In genomic region chr1:27594542-27595510, GRCh38 we compare ENCODE assay signal across 12 cellular contexts. TPM values are rescaled to one million over a fixed set of nuclear protein-coding genes. Genes with fewer than 3 reads are reported as not detected.
DNase-seq lines count a peak whose midpoint lies in the region; TF ChIP-seq lines count a peak whose summit lies in the region.
"Had no signal": no experiment of that assay in that cellular context is flagged by ENCODE, and none has a peak within 500 bp of the region (broad histone marks: within the 10 kb centered on the region; RNA-seq: fewer than 3 reads in every experiment).

No MANE protein-coding gene starts in this region.

- H3K4me3 ChIP-seq in GM23248: 0 out of 2 replicates have a peak overlapping the region, but pooled peaks have one; percentile 7
- no peak overlapping the region for H3K4me3 ChIP-seq in SK-N-SH (ENCODE audit: low read depth in 2 of 2, low read length in 1 of 2)
- peak overlapping the region; percentile 6 for H3K4me3 ChIP-seq in fibroblast of villous mesenchyme (ENCODE audit: low read depth, low read length)
- no peak overlapping the region for H3K4me3 ChIP-seq in sigmoid colon
- H3K4me3 ChIP-seq: skin epidermis had no signal

- TF ChIP-seq EP300 in SK-N-SH (IDR thresholded peaks at IDR 0.05; ENCODE audit: borderline replicate concordance in 1 of 2, low read depth in 1 of 2, low read length in 1 of 2): no peak
- no peak for TF ChIP-seq EP300 in sigmoid colon (IDR thresholded peaks at IDR 0.05)

- H3K27me3 Mint-ChIP-seq in activated CD4-positive, alpha-beta memory T cell treated with anti-CD3 and anti-CD28 coated beads, Interleukin-2, amount 10 ng/mL, durations not matched to agents 7 days and 5 days: no peaks in the 10 kb centered on the region

- no peak for TF ChIP-seq RAD21 in SK-N-SH (IDR thresholded peaks at IDR 0.05; ENCODE audit: low read length)

- intact Hi-C loops in sigmoid colon (cut with DNase I): loop anchor here (2.0 kb wide), 1 partner anchor 16 kb away; no protein-coding TSS in a partner anchor

- no peaks in the 10 kb centered on the region for H3K36me3 Mint-ChIP-seq in activated CD4-positive, alpha-beta memory T cell treated with anti-CD3 and anti-CD28 coated beads, Interleukin-2, amount 10 ng/mL, durations not matched to agents 7 days and 5 days (ENCODE audit: low read depth)

- H2AFZ ChIP-seq in GM23248: no peak overlapping the region
- H2AFZ ChIP-seq in SK-N-SH (ENCODE audit: low read depth): no peak overlapping the region

- no peak overlapping the region for H3K4me3 Mint-ChIP-seq in activated CD4-positive, alpha-beta memory T cell treated with anti-CD3 and anti-CD28 coated beads, Interleukin-2, amount 10 ng/mL, durations not matched to agents 7 days and 5 days

- H3K27me3 ChIP-seq in GM23248 (replicated peaks; ENCODE audit: insufficient read depth) (no peaks in the 10 kb centered on the region), SK-N-SH (ENCODE audit: insufficient read depth) (no peaks in the 10 kb centered on the region), sigmoid colon (no peaks in the 10 kb centered on the region)

- in situ Hi-C loops in GM23248 (cut with MboI): no loop called here

- H3K9ac ChIP-seq in GM23248: peak overlapping the region; percentile 25
- no peak overlapping the region for H3K9ac ChIP-seq in SK-N-SH

- no peak for TF ChIP-seq CTCF in SK-N-SH (IDR thresholded peaks at IDR 0.05)
- no peak for TF ChIP-seq CTCF in fibroblast of villous mesenchyme (IDR thresholded peaks at IDR 0.05; ENCODE audit: insufficient read depth, low read depth, low read length)
- TF ChIP-seq CTCF in sigmoid colon (IDR thresholded peaks at IDR 0.05): no peak

- H3K9me3 ChIP-seq in GM23248 (ENCODE audit: low read depth): no peaks in the 10 kb centered on the region
- no peaks in the 10 kb centered on the region for H3K9me3 ChIP-seq in SK-N-SH
- H3K9me3 ChIP-seq in sigmoid colon: no peaks in the 10 kb centered on the region

- peaks cover 32% of the 10 kb centered on the region for H3K4me1 Mint-ChIP-seq in activated CD4-positive, alpha-beta memory T cell treated with anti-CD3 and anti-CD28 coated beads, Interleukin-2, amount 10 ng/mL, durations not matched to agents 7 days and 5 days

- CTCF ChIA-PET in SK-N-SH (lab: Yijun Ruan, JAX): interaction anchor here (1.1 to 27.7 kb wide), 8 partner anchors 12 to 298 kb away, joined by 3 to 603 read pairs (median 3); no protein-coding TSS in a partner anchor
- CTCF ChIA-PET in activated CD4-positive, alpha-beta memory T cell treated with anti-CD3 and anti-CD28 coated beads, Interleukin-2, amount 10 ng/mL, durations not matched to agents 7 days and 5 days (lab: Charles Lee): interaction anchor here (1.3 to 8.4 kb wide), 6 partner anchors 10 to 178 kb away, joined by 4 to 70 read pairs (median 6); no protein-coding TSS in a partner anchor

- no peaks in the 10 kb centered on the region for H3K9me3 Mint-ChIP-seq in activated CD4-positive, alpha-beta memory T cell treated with anti-CD3 and anti-CD28 coated beads, Interleukin-2, amount 10 ng/mL, durations not matched to agents 7 days and 5 days

- peaks cover 99% of the 10 kb centered on the region for H3K79me2 ChIP-seq in GM23248 (ENCODE audit: insufficient read depth)
- H3K79me2 ChIP-seq in SK-N-SH (ENCODE audit: insufficient read depth): peaks cover 92% of the 10 kb centered on the region

- H3K27ac ChIP-seq in GM23248 (peak overlapping the region; percentile 67), SK-N-SH (ENCODE audit: low read depth in 2 of 2, low read length in 1 of 2) (peak overlapping the region in 1 of 2 experiments; percentile 22; a peak in 1 of 4 replicates), sigmoid colon (peak overlapping the region; percentile 65 to 100 (median 96))

- peak overlapping the region; percentile 57 for H3K4me2 ChIP-seq in GM23248 (ENCODE audit: unreplicated experiment)
- peak overlapping the region; percentile 66; the same call in 1 of the 2 replicates for H3K4me2 ChIP-seq in SK-N-SH

- peaks cover 67% of the 10 kb centered on the region for H3K4me1 ChIP-seq in GM23248 (ENCODE audit: insufficient read depth)
- H3K4me1 ChIP-seq in SK-N-SH (ENCODE audit: control insufficient read depth in 1 of 2, insufficient read depth in 2 of 2, low read depth in 1 of 2, low read length in 1 of 2): peaks cover 65 to 82% of the 10 kb centered on the region in 2 experiments; a peak in 3 of 4 replicates
- H3K4me1 ChIP-seq in sigmoid colon: peaks cover 0 to 100% (median 100%) of the 10 kb centered on the region in 4 donors

- POLR2A ChIA-PET in SK-N-SH (lab: Yijun Ruan, JAX): no interaction called here
- POLR2A ChIA-PET in activated CD4-positive, alpha-beta memory T cell treated with anti-CD3 and anti-CD28 coated beads, Interleukin-2, amount 10 ng/mL, durations not matched to agents 7 days and 5 days (lab: Charles Lee): interaction anchor here (1.0 to 1.5 kb wide), 3 partner anchors 38 to 105 kb away, joined by 5 to 6 read pairs (median 6); partner anchors contain the start of gene WASF2

- H4K20me1 ChIP-seq in GM23248 (ENCODE audit: insufficient read depth) (no peaks in the 10 kb centered on the region), SK-N-SH (ENCODE audit: insufficient read depth) (peaks cover 87% of the 10 kb centered on the region)

- H3K36me3 ChIP-seq in GM23248 (ENCODE audit: low read depth): no peaks in the 10 kb centered on the region
- H3K36me3 ChIP-seq in SK-N-SH (replicated peaks in 1 of 2; ENCODE audit: control insufficient read depth in 1 of 2, insufficient read depth in 2 of 2, low read length in 1 of 2): no peaks in the 10 kb centered on the region
- H3K36me3 ChIP-seq in sigmoid colon: no peaks in the 10 kb centered on the region

- no peaks in the 10 kb centered on the region for H3K9me2 ChIP-seq in GM23248 (ENCODE audit: insufficient read depth)
- H3K9me2 ChIP-seq in SK-N-SH: no peaks in the 10 kb centered on the region

- H3F3A ChIP-seq in GM23248 (ENCODE audit: insufficient read depth) (no peaks in the 10 kb centered on the region), SK-N-SH (replicated peaks; ENCODE audit: insufficient read depth) (peaks cover 3% of the 10 kb centered on the region)

- no peak overlapping the region for H3K27ac Mint-ChIP-seq in activated CD4-positive, alpha-beta memory T cell treated with anti-CD3 and anti-CD28 coated beads, Interleukin-2, amount 10 ng/mL, durations not matched to agents 7 days and 5 days

- 37 to 38% methylated on average over 17 of the region's 17 CpGs for WGBS in GM23248 (ENCODE audit: low coverage in 1 of 2, low lambda C conversion rate in 2 of 2, missing lambda C conversion rate in 2 of 2), 2 experiments
- WGBS in SK-N-SH (ENCODE audit: low lambda C conversion rate): 77% methylated on average over 17 of the region's 17 CpGs
- WGBS in sigmoid colon, 2 donors: 77 to 86% methylated on average over 17 of the region's 17 CpGs

- DNase-seq in GM23248 (peak; percentile 72), SK-N-SH (no peak), fibroblast of villous mesenchyme (ENCODE audit: low read depth) (peak; percentile 49), sigmoid colon (no peak), NCI-H524 (lab: John Stamatoyannopoulos, UW) (no peak), mesenteric fat pad (ENCODE audit: low spot score) (no peak), NCI-H1436 (lab: John Stamatoyannopoulos, UW) (no peak)
- no peak for DNase-seq in activated CD4-positive, alpha-beta memory T cell treated with anti-CD3 and anti-CD28 coated beads, Interleukin-2, amount 10 ng/mL, durations not matched to agents 7 days and 5 days
- DNase-seq: activated gamma-delta T cell treated with Interleukin-2 at 50 U/mL for 16 hours, GOT3, Karpas-422 had no signal

- TF ChIP-seq POLR2A in sigmoid colon (IDR thresholded peaks at IDR 0.05): no peak

TF ChIP-seq in SK-N-SH, 30 proteins besides CTCF, POLR2A, EP300 and RAD21 (continues in another document):
- TF ChIP-seq MAX (IDR thresholded peaks at IDR 0.05; ENCODE audit: low read depth) (no peak), MXI1 (IDR thresholded peaks at IDR 0.05; ENCODE audit: low read depth, low read length) (no peak), ELF1 (IDR thresholded peaks at IDR 0.05) (no peak), YY1 (IDR thresholded peaks at IDR 0.05; ENCODE audit: low read depth) (no peak), TCF12 (IDR thresholded peaks at IDR 0.05) (no peak), RXRA (IDR thresholded peaks at IDR 0.05; ENCODE audit: borderline replicate concordance, low read depth) (no peak), TAF1 (IDR thresholded peaks at IDR 0.05; ENCODE audit: borderline replicate concordance, low read depth, low read length) (no peak), RCOR1 (IDR thresholded peaks at IDR 0.05; ENCODE audit: low read length) (no peak), FOXJ3 (CRISPR knock-in tag; IDR thresholded peaks at IDR 0.05) (no peak), FOXM1 (IDR thresholded peaks at IDR 0.05; ENCODE audit: low read depth) (no peak)

RNA-seq across cellular contexts. Expression of gene AHDC1, which starts 9.1 kb away (rescaled TPM):
- 5.3 and 5.8 TPM in 2 replicates for total RNA-seq in GM23248 (2014; rRNA removed; shearing (Covaris generic))
- 3.9 and 4.5 TPM in 2 replicates for polyA plus RNA-seq in GM23248 (2016; fragmentation: Nextera tagmentation; extraction: Ambion mirVana)
- polyA plus RNA-seq in SK-N-SH (2012; rRNA removed): 3.1 and 8.5 TPM in 2 replicates
- polyA plus RNA-seq in SK-N-SH (2012; cell fraction: cytosol; rRNA removed): 3.2 and 4.4 TPM in 2 replicates
- 19.2 and 28.1 TPM in 2 replicates for polyA plus RNA-seq in SK-N-SH (2012; cell fraction: nucleus; rRNA removed)
- total RNA-seq in fibroblast of villous mesenchyme: 17.1 and 22.5 TPM in 2 replicates
- 10 to 100 TPM; 10.9 to 34.1 (median 14.3) TPM for total RNA-seq in sigmoid colon
- polyA plus RNA-seq in sigmoid colon: 10 to 100 TPM in 1 of 3 donors, 1 to 10 TPM in 2; 1.8 to 17.4 (median 2.1) TPM
- total RNA-seq in mesenteric fat pad: 28.5 TPM
- total RNA-seq in activated CD4-positive, alpha-beta memory T cell treated with anti-CD3 and anti-CD28 coated beads, Interleukin-2, amount 10 ng/mL, durations not matched to agents 7 days and 5 days: 10 to 100 TPM; 16.9 to 18.9 TPM

RNA-seq across cellular contexts. Expression of gene FGR, which starts 40.2 kb away (rescaled TPM):
- not detected in 2 replicates for total RNA-seq in GM23248 (2014; rRNA removed; shearing (Covaris generic))
- polyA plus RNA-seq in GM23248 (2016; fragmentation: Nextera tagmentation; extraction: Ambion mirVana) (not detected in 2 replicates), SK-N-SH (2012; rRNA removed) (not detected in 2 replicates), sigmoid colon (10 to 100 TPM in 1 of 3 donors, 1 to 10 TPM in 2; 3.0 to 14.4 (median 5.1) TPM)
- polyA plus RNA-seq in SK-N-SH (2012; cell fraction: cytosol; rRNA removed): not detected in 2 replicates
- 0.01 TPM in 1 of 2 replicates, not detected in the other for polyA plus RNA-seq in SK-N-SH (2012; cell fraction: nucleus; rRNA removed)
- total RNA-seq in fibroblast of villous mesenchyme (not detected in 2 replicates), sigmoid colon (10 to 100 TPM in 1 of 4 donors, 1 to 10 TPM in 3; 6.6 to 11.4 (median 8.0) TPM), mesenteric fat pad (49.7 TPM)
- total RNA-seq in activated CD4-positive, alpha-beta memory T cell treated with anti-CD3 and anti-CD28 coated beads, Interleukin-2, amount 10 ng/mL, durations not matched to agents 7 days and 5 days: not detected

Comparison
In these comparisons a context has a peak if more than half of its experiments do, and no peak if none do; other contexts are left out.
1. DNase-seq: peak in GM23248 (single experiment) and fibroblast of villous mesenchyme (single experiment); none in SK-N-SH (single experiment), sigmoid colon (single experiment), NCI-H524 (0 of 2), mesenteric fat pad (single experiment), activated CD4-positive, alpha-beta memory T cell treated with anti-CD3 and anti-CD28 coated beads, Interleukin-2, amount 10 ng/mL, durations not matched to agents 7 days and 5 days (single experiment) and NCI-H1436 (single experiment).
2. H3K4me3 ChIP-seq: peak in GM23248 (single experiment) and fibroblast of villous mesenchyme (single experiment); none in SK-N-SH (0 of 2) and sigmoid colon (0 of 4).